1 cellular context compared by ENCODE assay signal in the genomic region with DNA sequence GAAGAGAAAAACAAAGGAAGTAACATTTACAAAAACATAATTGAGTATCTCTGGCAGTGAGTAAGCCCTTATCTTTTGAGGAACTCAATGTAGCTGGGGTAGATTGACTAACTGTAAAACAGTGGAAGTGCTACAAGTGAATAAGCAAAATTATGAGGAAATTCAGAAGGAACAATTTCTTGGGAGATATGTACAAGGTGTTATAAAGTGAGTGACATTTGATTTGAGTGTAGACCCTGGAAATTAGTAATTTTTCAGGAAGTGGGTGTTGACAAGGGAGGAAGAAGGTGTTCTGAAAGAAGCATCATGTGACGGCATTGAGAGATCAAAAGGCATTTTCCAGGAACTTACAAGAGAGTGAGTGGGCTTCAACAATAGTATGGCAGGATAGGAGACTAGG.
TF ChIP-seq lines count a peak whose summit lies in the region.

No MANE protein-coding gene starts in this region.

TF ChIP-seq in endothelial cell of umbilical vein, 7 proteins besides CTCF, POLR2A, EP300 and RAD21:
- no peak for TF ChIP-seq JUN (IDR thresholded peaks at IDR 0.05; ENCODE audit: borderline replicate concordance, insufficient read depth, insufficient read length, low read depth)
- no peak for TF ChIP-seq GATA2 (IDR thresholded peaks at IDR 0.05; ENCODE audit: insufficient read depth, insufficient read length, low read depth, low read length)
- TF ChIP-seq MYC (IDR thresholded peaks at IDR 0.05; ENCODE audit: low read depth, low read length): no peak
- no peak for TF ChIP-seq POLR2AphosphoS5 (IDR thresholded peaks at IDR 0.05; ENCODE audit: insufficient read depth, low read depth, low read length)
- TF ChIP-seq FOS (IDR thresholded peaks at IDR 0.05; ENCODE audit: borderline replicate concordance, insufficient read depth, low read length): no peak
- no peak for TF ChIP-seq EZH2 (IDR thresholded peaks at IDR 0.05; ENCODE audit: borderline replicate concordance, low read depth, low read length, severe bottlenecking)
- no peak for TF ChIP-seq MAX (IDR thresholded peaks at IDR 0.05; ENCODE audit: insufficient read depth, insufficient read length)
